In the genomic region with DNA sequence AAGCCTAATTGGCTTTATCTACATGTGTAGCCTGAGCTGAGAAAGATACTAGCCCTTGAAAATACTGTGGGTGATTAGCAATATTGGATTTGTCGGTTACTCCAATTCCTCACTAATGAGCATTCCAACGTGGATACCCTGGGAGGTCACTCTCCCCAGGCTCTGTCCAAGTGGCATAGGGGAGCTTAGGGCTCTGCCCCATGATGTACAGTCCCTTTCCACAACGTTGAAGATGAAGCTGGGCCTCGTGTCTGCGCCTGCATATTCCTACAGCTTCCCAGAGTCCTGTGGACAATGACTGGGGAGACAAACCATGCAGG, we compare ENCODE assay signal across 8 cellular contexts. TPM values are rescaled to one million over a fixed set of nuclear protein-coding genes. Genes with fewer than 3 reads are reported as not detected.
A peak's percentile ranks its signal among the peaks of the same experiment; 100 is the strongest.
DNase-seq lines count a peak whose midpoint lies in the region; ATAC-seq lines count a peak whose summit lies in the region.

No MANE protein-coding gene starts in this region.

- ATAC-seq in stimulated activated naive CD8-positive, alpha-beta T cell treated with anti-CD3 and anti-CD28 coated beads, Interleukin-15, amount 100 ng/mL, for 72 hours = no peak
- no peak for ATAC-seq in GM21825 (IDR thresholded peaks at IDR 0.05; ENCODE audit: unreplicated experiment)

- H3K4me1 Mint-ChIP-seq in activated CD4-positive, alpha-beta memory T cell treated with anti-CD3 and anti-CD28 coated beads for 36 hours (ENCODE audit: low read depth) = peaks cover 46% of the 10 kb centered on the region
- H3K4me1 Mint-ChIP-seq in stimulated activated naive CD8-positive, alpha-beta T cell treated with anti-CD3 and anti-CD28 coated beads, Interleukin-15, amount 100 ng/mL, for 72 hours = peaks cover 56% of the 10 kb centered on the region

- peaks cover 3% of the 10 kb centered on the region for H3K9me3 Mint-ChIP-seq in activated CD4-positive, alpha-beta memory T cell treated with anti-CD3 and anti-CD28 coated beads for 36 hours
- H3K9me3 Mint-ChIP-seq in stimulated activated naive CD8-positive, alpha-beta T cell treated with anti-CD3 and anti-CD28 coated beads, Interleukin-15, amount 100 ng/mL, for 72 hours = no peaks in the 10 kb centered on the region

- H3K36me3 Mint-ChIP-seq in activated CD4-positive, alpha-beta memory T cell treated with anti-CD3 and anti-CD28 coated beads for 36 hours = peaks cover 76% of the 10 kb centered on the region

- CTCF ChIA-PET in activated CD4-positive, alpha-beta memory T cell treated with anti-CD3 and anti-CD28 coated beads for 36 hours (lab: Charles Lee) = interaction anchor here (1.0 to 1.6 kb wide), 3 partner anchors 10 to 135 kb away, joined by 3 to 5 read pairs (median 4); partner anchors contain the start of gene TAF12

- peak overlapping the region; percentile 97 for H3K27ac Mint-ChIP-seq in activated CD4-positive, alpha-beta memory T cell treated with anti-CD3 and anti-CD28 coated beads for 36 hours
- peak overlapping the region; percentile 98 to 100 for H3K27ac Mint-ChIP-seq in stimulated activated naive CD8-positive, alpha-beta T cell treated with anti-CD3 and anti-CD28 coated beads, Interleukin-15, amount 100 ng/mL, for 72 hours

- POLR2A ChIA-PET in activated CD4-positive, alpha-beta memory T cell treated with anti-CD3 and anti-CD28 coated beads for 36 hours (lab: Charles Lee) = interaction anchor here (0.7 to 9.7 kb wide), 10 partner anchors 7 to 596 kb away, joined by 3 to 180 read pairs (median 6); partner anchors contain the start of genes MED18, TAF12 and TRNAU1AP

- H3K27me3 Mint-ChIP-seq in activated CD4-positive, alpha-beta memory T cell treated with anti-CD3 and anti-CD28 coated beads for 36 hours = peaks cover 6% of the 10 kb centered on the region
- no peaks in the 10 kb centered on the region for H3K27me3 Mint-ChIP-seq in stimulated activated naive CD8-positive, alpha-beta T cell treated with anti-CD3 and anti-CD28 coated beads, Interleukin-15, amount 100 ng/mL, for 72 hours

- DNase-seq in DMS 273 (lab: John Stamatoyannopoulos, UW; ENCODE audit: unreplicated experiment) = peak; percentile 48
- DNase-seq in DMS 273 treated with DMSO at 0.1 percent for 48 hours (lab: John Stamatoyannopoulos, UW) = no peak
- no peak for DNase-seq in activated CD4-positive, alpha-beta memory T cell treated with anti-CD3 and anti-CD28 coated beads for 36 hours
- peak; percentile 38 for DNase-seq in glomerular visceral epithelial cell (ENCODE audit: extremely low spot score)
- no peak for DNase-seq in stimulated activated naive CD8-positive, alpha-beta T cell treated with anti-CD3 and anti-CD28 coated beads, Interleukin-15, amount 100 ng/mL, for 72 hours
- DNase-seq in NCI-H446 (lab: John Stamatoyannopoulos, UW) = no peak
- DNase-seq in cardiac septum (ENCODE audit: low spot score) = no peak

- intact Hi-C loops in activated CD4-positive, alpha-beta memory T cell treated with anti-CD3 and anti-CD28 coated beads for 36 hours (cut with micrococcal nuclease) = loop anchor here (2.0 to 5.0 kb wide), 2 partner anchors 228 to 379 kb away; partner anchors contain the start of gene YTHDF2
- intact Hi-C loops in cardiac septum (cut with DNase I) = loop anchor here (5.0 kb wide), 2 partner anchors 229 to 261 kb away; partner anchors contain the start of gene YTHDF2

- H3K4me3 Mint-ChIP-seq in activated CD4-positive, alpha-beta memory T cell treated with anti-CD3 and anti-CD28 coated beads for 36 hours = peak overlapping the region; percentile 97
- H3K4me3 Mint-ChIP-seq in stimulated activated naive CD8-positive, alpha-beta T cell treated with anti-CD3 and anti-CD28 coated beads, Interleukin-15, amount 100 ng/mL, for 72 hours = peak overlapping the region; percentile 94 to 95

RNA-seq across cellular contexts. Expression of gene RCC1, which starts 2.6 kb away (rescaled TPM):
- 10 to 100 TPM; 83.5 to 86.1 TPM for total RNA-seq in activated CD4-positive, alpha-beta memory T cell treated with anti-CD3 and anti-CD28 coated beads for 36 hours
- 4.1 TPM for total RNA-seq in cardiac septum

RNA-seq across cellular contexts. Expression of gene TRNAU1AP, which starts 44.5 kb away (rescaled TPM):
- total RNA-seq in activated CD4-positive, alpha-beta memory T cell treated with anti-CD3 and anti-CD28 coated beads for 36 hours = 10 to 100 TPM; 57.3 to 59.6 TPM
- 17.6 TPM for total RNA-seq in cardiac septum

Comparison
In these comparisons a context has a peak if more than half of its experiments do, and no peak if none do; other contexts are left out.
1. DNase-seq: peak in DMS 273 (single experiment) and glomerular visceral epithelial cell (single experiment); none in DMS 273 treated with DMSO at 0.1 percent for 48 hours (single experiment), activated CD4-positive, alpha-beta memory T cell treated with anti-CD3 and anti-CD28 coated beads for 36 hours (single experiment), stimulated activated naive CD8-positive, alpha-beta T cell treated with anti-CD3 and anti-CD28 coated beads, Interleukin-15, amount 100 ng/mL, for 72 hours (0 of 2), NCI-H446 (0 of 2) and cardiac septum (single experiment).
2. RNA of gene RCC1, which starts 2.6 kb away (total RNA-seq): 83.5 to 86.1 TPM in activated CD4-positive, alpha-beta memory T cell treated with anti-CD3 and anti-CD28 coated beads for 36 hours; 4.1 TPM in cardiac septum (single experiment); every median in the first group is over 10 times any median in the second.